ENCODE assay signal across 1 cellular context in the genomic region with DNA sequence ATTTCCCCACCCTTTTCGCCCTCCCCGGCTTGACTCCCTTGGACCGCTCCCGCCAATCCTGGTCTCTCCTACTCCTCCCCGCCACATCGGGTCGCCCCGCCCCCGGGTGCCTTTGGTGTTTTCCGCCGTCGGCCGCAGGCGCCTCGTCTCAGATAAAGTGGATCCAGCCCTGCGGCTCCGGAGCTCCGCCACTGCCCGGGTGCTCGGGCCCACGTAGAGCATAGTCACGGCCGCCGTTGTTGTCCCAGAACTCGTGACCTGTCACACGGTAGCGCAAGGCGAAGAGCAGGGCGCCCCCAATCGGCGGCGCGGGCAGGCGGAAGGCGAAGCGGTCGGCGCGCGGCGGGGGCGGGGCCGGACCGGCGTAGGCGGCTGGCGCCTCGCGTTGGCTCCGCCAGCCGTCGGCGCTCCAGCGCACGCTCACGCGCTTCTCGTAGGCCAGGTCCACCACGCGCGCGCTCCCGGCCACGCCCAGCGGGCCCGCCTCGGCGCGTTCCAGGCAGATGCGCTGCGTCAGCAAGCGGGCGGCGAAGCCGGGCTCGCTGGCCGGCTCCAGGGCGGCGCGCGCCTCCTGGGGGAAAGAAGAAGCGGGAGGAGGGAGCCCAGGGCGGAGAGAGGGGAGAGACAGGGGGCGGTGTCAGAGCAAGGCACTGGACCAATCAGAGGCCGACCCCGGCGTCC.
TF ChIP-seq lines count a peak whose summit lies in the region.

No MANE protein-coding gene starts in this region.

TF ChIP-seq in HepG2, 621 proteins besides CTCF, POLR2A, EP300 and RAD21 (continues in another document):
- TF ChIP-seq, protein P1, sequence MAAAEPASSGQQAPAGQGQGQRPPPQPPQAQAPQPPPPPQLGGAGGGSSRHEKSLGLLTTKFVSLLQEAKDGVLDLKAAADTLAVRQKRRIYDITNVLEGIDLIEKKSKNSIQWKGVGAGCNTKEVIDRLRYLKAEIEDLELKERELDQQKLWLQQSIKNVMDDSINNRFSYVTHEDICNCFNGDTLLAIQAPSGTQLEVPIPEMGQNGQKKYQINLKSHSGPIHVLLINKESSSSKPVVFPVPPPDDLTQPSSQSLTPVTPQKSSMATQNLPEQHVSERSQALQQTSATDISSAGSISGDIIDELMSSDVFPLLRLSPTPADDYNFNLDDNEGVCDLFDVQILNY (CRISPR knock-in tag; conservative IDR thresholded peaks at IDR 0.05) = peak; percentile 85
- TF ChIP-seq ZMYM2 (CRISPR knock-in tag; IDR thresholded peaks at IDR 0.05) (peak; percentile 87), NR2F2 (IDR thresholded peaks at IDR 0.05; ENCODE audit: borderline replicate concordance, low read depth) (no peak), FOXP1 (IDR thresholded peaks at IDR 0.05) (no peak), FOXP1 (CRISPR knock-in tag; IDR thresholded peaks at IDR 0.05) (peak; percentile 66), ZBTB38 (CRISPR knock-in tag; IDR thresholded peaks at IDR 0.05) (peak; percentile 29; the same call in 1 of the 2 replicates), KMT2B (CRISPR knock-in tag; IDR thresholded peaks at IDR 0.05) (peak; percentile 74), ZNF253 (CRISPR knock-in tag; IDR thresholded peaks at IDR 0.05; ENCODE audit: borderline replicate concordance) (peak; percentile 87; the same call in 1 of the 2 replicates), ZNF567 (CRISPR knock-in tag; IDR thresholded peaks at IDR 0.05; ENCODE audit: borderline replicate concordance) (no peak; the same call in 1 of the 2 replicates), ONECUT2 (CRISPR knock-in tag; IDR thresholded peaks at IDR 0.05) (no peak), SP5 (CRISPR knock-in tag; IDR thresholded peaks at IDR 0.05; ENCODE audit: borderline replicate concordance, low read depth) (peak; percentile 91), ZNF335 (CRISPR knock-in tag; IDR thresholded peaks at IDR 0.05) (0 out of 2 replicates have a peak, but pooled peaks have one; percentile 32), ZNF777 (CRISPR knock-in tag; IDR thresholded peaks at IDR 0.05) (peak; percentile 85), ZNF20 (CRISPR knock-in tag; IDR thresholded peaks at IDR 0.05) (peak; percentile 28; the same call in 1 of the 2 replicates), MXI1 (IDR thresholded peaks at IDR 0.05; ENCODE audit: borderline replicate concordance, low read depth, low read length) (peak; percentile 94; the same call in 2 of the 3 replicates), ZFP41 (CRISPR knock-in tag; IDR thresholded peaks at IDR 0.05; ENCODE audit: borderline replicate concordance) (no peak), ZBTB7B (CRISPR knock-in tag; IDR thresholded peaks at IDR 0.05) (peak; percentile 63; the same call in 1 of the 2 replicates), ZNF780A (CRISPR knock-in tag; IDR thresholded peaks at IDR 0.05) (no peak), ATF1 (CRISPR knock-in tag; IDR thresholded peaks at IDR 0.05) (no peak), HOXA9 (CRISPR knock-in tag; IDR thresholded peaks at IDR 0.05; ENCODE audit: borderline replicate concordance) (no peak), ISL2 (CRISPR knock-in tag; IDR thresholded peaks at IDR 0.05) (peak; percentile 63), IRX3 (CRISPR knock-in tag; IDR thresholded peaks at IDR 0.05; ENCODE audit: borderline replicate concordance, low read depth) (peak; percentile 62; the same call in 1 of the 2 replicates), ZNF296 (CRISPR knock-in tag; conservative IDR thresholded peaks at IDR 0.05) (no peak), ZNF160 (CRISPR knock-in tag; IDR thresholded peaks at IDR 0.05) (peak; percentile 12; the same call in 1 of the 2 replicates), ZNF10 (CRISPR knock-in tag; IDR thresholded peaks at IDR 0.05; ENCODE audit: borderline replicate concordance, low read depth) (no peak), ZNF678 (CRISPR knock-in tag; IDR thresholded peaks at IDR 0.05) (no peak), HOXD1 (CRISPR knock-in tag; IDR thresholded peaks at IDR 0.05) (peak; percentile 22; the same call in 1 of the 2 replicates), ZNF672 (CRISPR knock-in tag; IDR thresholded peaks at IDR 0.05) (no peak), MLLT10 (CRISPR knock-in tag; IDR thresholded peaks at IDR 0.05) (no peak), ZNF556 (CRISPR knock-in tag; IDR thresholded peaks at IDR 0.05; ENCODE audit: borderline replicate concordance) (no peak; the same call in 1 of the 2 replicates), ZSCAN22 (CRISPR knock-in tag; IDR thresholded peaks at IDR 0.05) (no peak), PHF21A (CRISPR knock-in tag; IDR thresholded peaks at IDR 0.05) (no peak), NR3C1 (CRISPR knock-in tag; IDR thresholded peaks at IDR 0.05) (peak; percentile 93), MYNN (CRISPR knock-in tag; IDR thresholded peaks at IDR 0.05; ENCODE audit: low read depth) (peak; percentile 90), ARHGAP35 (CRISPR knock-in tag; IDR thresholded peaks at IDR 0.05; ENCODE audit: borderline replicate concordance) (peak; percentile 93), RBM39 (IDR thresholded peaks at IDR 0.05; ENCODE audit: low read depth, low read length, poor library complexity, severe bottlenecking) (no peak)
- TF ChIP-seq, protein P2, sequence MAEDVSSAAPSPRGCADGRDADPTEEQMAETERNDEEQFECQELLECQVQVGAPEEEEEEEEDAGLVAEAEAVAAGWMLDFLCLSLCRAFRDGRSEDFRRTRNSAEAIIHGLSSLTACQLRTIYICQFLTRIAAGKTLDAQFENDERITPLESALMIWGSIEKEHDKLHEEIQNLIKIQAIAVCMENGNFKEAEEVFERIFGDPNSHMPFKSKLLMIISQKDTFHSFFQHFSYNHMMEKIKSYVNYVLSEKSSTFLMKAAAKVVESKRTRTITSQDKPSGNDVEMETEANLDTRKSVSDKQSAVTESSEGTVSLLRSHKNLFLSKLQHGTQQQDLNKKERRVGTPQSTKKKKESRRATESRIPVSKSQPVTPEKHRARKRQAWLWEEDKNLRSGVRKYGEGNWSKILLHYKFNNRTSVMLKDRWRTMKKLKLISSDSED (CRISPR knock-in tag; IDR thresholded peaks at IDR 0.05) = peak; percentile 94
- TF ChIP-seq, protein P3, sequence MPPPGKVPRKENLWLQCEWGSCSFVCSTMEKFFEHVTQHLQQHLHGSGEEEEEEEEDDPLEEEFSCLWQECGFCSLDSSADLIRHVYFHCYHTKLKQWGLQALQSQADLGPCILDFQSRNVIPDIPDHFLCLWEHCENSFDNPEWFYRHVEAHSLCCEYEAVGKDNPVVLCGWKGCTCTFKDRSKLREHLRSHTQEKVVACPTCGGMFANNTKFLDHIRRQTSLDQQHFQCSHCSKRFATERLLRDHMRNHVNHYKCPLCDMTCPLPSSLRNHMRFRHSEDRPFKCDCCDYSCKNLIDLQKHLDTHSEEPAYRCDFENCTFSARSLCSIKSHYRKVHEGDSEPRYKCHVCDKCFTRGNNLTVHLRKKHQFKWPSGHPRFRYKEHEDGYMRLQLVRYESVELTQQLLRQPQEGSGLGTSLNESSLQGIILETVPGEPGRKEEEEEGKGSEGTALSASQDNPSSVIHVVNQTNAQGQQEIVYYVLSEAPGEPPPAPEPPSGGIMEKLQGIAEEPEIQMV (CRISPR knock-in tag; IDR thresholded peaks at IDR 0.05; ENCODE audit: low read depth) = peak; percentile 71; the same call in 1 of the 2 replicates
- TF ChIP-seq, protein P4, sequence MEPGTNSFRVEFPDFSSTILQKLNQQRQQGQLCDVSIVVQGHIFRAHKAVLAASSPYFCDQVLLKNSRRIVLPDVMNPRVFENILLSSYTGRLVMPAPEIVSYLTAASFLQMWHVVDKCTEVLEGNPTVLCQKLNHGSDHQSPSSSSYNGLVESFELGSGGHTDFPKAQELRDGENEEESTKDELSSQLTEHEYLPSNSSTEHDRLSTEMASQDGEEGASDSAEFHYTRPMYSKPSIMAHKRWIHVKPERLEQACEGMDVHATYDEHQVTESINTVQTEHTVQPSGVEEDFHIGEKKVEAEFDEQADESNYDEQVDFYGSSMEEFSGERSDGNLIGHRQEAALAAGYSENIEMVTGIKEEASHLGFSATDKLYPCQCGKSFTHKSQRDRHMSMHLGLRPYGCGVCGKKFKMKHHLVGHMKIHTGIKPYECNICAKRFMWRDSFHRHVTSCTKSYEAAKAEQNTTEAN (CRISPR knock-in tag; conservative IDR thresholded peaks at IDR 0.05) = peak; percentile 93
- TF ChIP-seq, protein P5, sequence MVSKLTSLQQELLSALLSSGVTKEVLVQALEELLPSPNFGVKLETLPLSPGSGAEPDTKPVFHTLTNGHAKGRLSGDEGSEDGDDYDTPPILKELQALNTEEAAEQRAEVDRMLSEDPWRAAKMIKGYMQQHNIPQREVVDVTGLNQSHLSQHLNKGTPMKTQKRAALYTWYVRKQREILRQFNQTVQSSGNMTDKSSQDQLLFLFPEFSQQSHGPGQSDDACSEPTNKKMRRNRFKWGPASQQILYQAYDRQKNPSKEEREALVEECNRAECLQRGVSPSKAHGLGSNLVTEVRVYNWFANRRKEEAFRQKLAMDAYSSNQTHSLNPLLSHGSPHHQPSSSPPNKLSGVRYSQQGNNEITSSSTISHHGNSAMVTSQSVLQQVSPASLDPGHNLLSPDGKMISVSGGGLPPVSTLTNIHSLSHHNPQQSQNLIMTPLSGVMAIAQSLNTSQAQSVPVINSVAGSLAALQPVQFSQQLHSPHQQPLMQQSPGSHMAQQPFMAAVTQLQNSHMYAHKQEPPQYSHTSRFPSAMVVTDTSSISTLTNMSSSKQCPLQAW (CRISPR knock-in tag; IDR thresholded peaks at IDR 0.05) = no peak
- TF ChIP-seq, protein P6, sequence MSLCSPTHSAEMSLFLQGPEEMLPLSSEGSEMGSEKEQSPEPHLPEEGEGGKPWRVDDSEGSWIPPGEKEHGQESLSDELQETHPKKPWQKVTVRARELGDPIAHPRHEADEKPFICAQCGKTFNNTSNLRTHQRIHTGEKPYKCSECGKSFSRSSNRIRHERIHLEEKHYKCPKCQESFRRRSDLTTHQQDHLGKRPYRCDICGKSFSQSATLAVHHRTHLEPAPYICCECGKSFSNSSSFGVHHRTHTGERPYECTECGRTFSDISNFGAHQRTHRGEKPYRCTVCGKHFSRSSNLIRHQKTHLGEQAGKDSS (CRISPR knock-in tag; IDR thresholded peaks at IDR 0.05; ENCODE audit: borderline replicate concordance, low read depth) = peak; percentile 34; the same call in 1 of the 2 replicates
- TF ChIP-seq, protein P7, sequence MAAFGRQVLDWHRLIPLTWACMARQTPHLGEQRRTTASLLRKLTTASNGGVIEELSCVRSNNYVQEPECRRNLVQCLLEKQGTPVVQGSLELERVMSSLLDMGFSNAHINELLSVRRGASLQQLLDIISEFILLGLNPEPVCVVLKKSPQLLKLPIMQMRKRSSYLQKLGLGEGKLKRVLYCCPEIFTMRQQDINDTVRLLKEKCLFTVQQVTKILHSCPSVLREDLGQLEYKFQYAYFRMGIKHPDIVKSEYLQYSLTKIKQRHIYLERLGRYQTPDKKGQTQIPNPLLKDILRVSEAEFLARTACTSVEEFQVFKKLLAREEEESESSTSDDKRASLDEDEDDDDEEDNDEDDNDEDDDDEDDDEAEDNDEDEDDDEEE (CRISPR knock-in tag; IDR thresholded peaks at IDR 0.05) = no peak; the same call in 1 of the 2 replicates
- TF ChIP-seq, protein P8, sequence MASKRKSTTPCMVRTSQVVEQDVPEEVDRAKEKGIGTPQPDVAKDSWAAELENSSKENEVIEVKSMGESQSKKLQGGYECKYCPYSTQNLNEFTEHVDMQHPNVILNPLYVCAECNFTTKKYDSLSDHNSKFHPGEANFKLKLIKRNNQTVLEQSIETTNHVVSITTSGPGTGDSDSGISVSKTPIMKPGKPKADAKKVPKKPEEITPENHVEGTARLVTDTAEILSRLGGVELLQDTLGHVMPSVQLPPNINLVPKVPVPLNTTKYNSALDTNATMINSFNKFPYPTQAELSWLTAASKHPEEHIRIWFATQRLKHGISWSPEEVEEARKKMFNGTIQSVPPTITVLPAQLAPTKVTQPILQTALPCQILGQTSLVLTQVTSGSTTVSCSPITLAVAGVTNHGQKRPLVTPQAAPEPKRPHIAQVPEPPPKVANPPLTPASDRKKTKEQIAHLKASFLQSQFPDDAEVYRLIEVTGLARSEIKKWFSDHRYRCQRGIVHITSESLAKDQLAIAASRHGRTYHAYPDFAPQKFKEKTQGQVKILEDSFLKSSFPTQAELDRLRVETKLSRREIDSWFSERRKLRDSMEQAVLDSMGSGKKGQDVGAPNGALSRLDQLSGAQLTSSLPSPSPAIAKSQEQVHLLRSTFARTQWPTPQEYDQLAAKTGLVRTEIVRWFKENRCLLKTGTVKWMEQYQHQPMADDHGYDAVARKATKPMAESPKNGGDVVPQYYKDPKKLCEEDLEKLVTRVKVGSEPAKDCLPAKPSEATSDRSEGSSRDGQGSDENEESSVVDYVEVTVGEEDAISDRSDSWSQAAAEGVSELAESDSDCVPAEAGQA (IDR thresholded peaks at IDR 0.05; ENCODE audit: low read depth) = peak; percentile 90
- TF ChIP-seq, protein P8 (CRISPR knock-in tag; IDR thresholded peaks at IDR 0.05; ENCODE audit: borderline replicate concordance) = 0 out of 2 replicates have a peak, but pooled peaks have one; percentile 17
- TF ChIP-seq, protein P9, sequence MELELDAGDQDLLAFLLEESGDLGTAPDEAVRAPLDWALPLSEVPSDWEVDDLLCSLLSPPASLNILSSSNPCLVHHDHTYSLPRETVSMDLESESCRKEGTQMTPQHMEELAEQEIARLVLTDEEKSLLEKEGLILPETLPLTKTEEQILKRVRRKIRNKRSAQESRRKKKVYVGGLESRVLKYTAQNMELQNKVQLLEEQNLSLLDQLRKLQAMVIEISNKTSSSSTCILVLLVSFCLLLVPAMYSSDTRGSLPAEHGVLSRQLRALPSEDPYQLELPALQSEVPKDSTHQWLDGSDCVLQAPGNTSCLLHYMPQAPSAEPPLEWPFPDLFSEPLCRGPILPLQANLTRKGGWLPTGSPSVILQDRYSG (CRISPR knock-in tag; IDR thresholded peaks at IDR 0.05) = peak; percentile 95; the same call in 1 of the 2 replicates
- TF ChIP-seq, protein P10, sequence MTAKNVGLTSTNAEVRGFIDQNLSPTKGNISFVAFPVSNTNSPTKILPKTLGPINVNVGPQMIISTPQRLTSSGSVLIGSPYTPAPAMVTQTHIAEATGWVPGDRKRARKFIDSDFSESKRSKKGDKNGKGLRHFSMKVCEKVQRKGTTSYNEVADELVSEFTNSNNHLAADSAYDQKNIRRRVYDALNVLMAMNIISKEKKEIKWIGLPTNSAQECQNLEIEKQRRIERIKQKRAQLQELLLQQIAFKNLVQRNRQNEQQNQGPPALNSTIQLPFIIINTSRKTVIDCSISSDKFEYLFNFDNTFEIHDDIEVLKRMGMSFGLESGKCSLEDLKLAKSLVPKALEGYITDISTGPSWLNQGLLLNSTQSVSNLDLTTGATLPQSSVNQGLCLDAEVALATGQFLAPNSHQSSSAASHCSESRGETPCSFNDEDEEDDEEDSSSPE (CRISPR knock-in tag; IDR thresholded peaks at IDR 0.05) = 0 out of 2 replicates have a peak, but pooled peaks have one; percentile 37
